In genomic region chr12:107356937-107357295, GRCh38 we compare ENCODE assay signal across 1 cellular context.
TF ChIP-seq lines count a peak whose summit lies in the region.

No MANE protein-coding gene starts in this region.

TF ChIP-seq in HCT116, 20 proteins besides CTCF, POLR2A, EP300 and RAD21 (continued from another document):
- TF ChIP-seq REST (IDR thresholded peaks at IDR 0.05; ENCODE audit: low read depth): no peak
- no peak for TF ChIP-seq CEBPB (IDR thresholded peaks at IDR 0.05; ENCODE audit: low read depth)
- TF ChIP-seq ELF1 (IDR thresholded peaks at IDR 0.05; ENCODE audit: borderline replicate concordance, low read depth): no peak
- TF ChIP-seq EZH2phosphoT487 (IDR thresholded peaks at IDR 0.05; ENCODE audit: borderline replicate concordance): no peak
- TF ChIP-seq YY1 (IDR thresholded peaks at IDR 0.05; ENCODE audit: extremely low read depth, insufficient replicate concordance, low read depth, low read length): no peak
- TF ChIP-seq SP1 (IDR thresholded peaks at IDR 0.05; ENCODE audit: low read depth): no peak
- no peak for TF ChIP-seq JUND (IDR thresholded peaks at IDR 0.05)
- TF ChIP-seq SIN3A (IDR thresholded peaks at IDR 0.05; ENCODE audit: low read depth): no peak
- TF ChIP-seq EGR1 (IDR thresholded peaks at IDR 0.05; ENCODE audit: low read depth): no peak
- no peak for TF ChIP-seq ZNF274 (IDR thresholded peaks at IDR 0.05; ENCODE audit: low read depth, low read length)
- no peak for TF ChIP-seq ZFX (IDR thresholded peaks at IDR 0.05)
- TF ChIP-seq CBX3 (IDR thresholded peaks at IDR 0.05; ENCODE audit: low read depth): no peak
TF ChIP-seq in HCT116: peak in this region for 0.
